1 cellular context compared by ENCODE assay signal in genomic region chr12:129115558-129115957, GRCh38.
TF ChIP-seq lines count a peak whose summit lies in the region.

No MANE protein-coding gene starts in this region.

TF ChIP-seq in HepG2, 621 proteins besides CTCF, POLR2A, EP300 and RAD21 (continued from another document):
- TF ChIP-seq KIAA2018 (CRISPR knock-in tag; IDR thresholded peaks at IDR 0.05; ENCODE audit: borderline replicate concordance) (no peak), CREB1 (IDR thresholded peaks at IDR 0.05) (peak; percentile 72), CREB1 (CRISPR knock-in tag; IDR thresholded peaks at IDR 0.05) (no peak), JUNB (CRISPR knock-in tag; IDR thresholded peaks at IDR 0.05; ENCODE audit: borderline replicate concordance) (no peak), SMC3 (IDR thresholded peaks at IDR 0.05; ENCODE audit: low read length) (no peak)
